Comparison of ENCODE assay signal across 8 cellular contexts in the genomic region with DNA sequence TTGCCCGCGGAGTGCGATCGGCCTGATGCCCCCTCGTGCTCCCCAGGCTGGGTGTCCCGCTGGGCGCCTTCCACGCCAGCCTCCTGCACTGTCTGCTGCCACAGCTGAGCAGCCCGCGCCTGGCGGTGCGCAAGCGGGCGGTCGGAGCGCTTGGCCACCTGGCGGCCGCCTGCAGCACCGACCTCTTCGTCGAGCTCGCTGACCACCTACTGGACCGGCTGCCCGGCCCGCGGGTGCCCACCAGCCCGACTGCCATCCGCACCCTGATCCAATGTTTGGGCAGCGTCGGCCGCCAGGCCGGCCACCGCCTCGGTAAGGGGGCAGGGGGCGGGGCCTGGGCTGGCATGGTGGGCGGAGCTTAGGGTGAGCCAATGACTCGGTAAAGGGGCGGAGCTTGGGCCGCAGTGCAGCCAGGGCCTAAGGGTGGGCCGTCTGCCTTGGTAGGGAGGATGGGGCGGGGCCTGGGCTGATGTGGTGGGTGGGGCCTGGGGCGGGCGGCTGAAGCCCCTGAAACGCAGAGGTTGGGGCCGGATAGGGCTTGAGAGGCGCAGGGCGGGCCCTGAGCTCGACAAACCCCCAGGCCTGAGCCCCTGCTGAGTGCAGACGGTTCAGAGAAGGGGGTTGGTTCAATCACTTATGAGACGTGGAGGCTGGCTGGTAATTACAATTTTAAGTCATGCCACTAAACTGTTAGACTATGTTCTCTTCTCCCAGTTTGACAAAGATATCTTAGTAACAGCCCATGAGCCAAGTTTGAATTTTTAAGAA. TPM values are rescaled to one million over a fixed set of nuclear protein-coding genes. Genes with fewer than 3 reads are reported as not detected.
A peak's percentile ranks its signal among the peaks of the same experiment; 100 is the strongest.
DNase-seq lines count a peak whose midpoint lies in the region; ATAC-seq, FAIRE-seq and TF ChIP-seq lines count a peak whose summit lies in the region.

No MANE protein-coding gene starts in this region.

- TF ChIP-seq POLR2A in GM12891 (IDR thresholded peaks at IDR 0.05; ENCODE audit: low read depth, low read length), result no peak
- peak in 1 of 3 donors; percentile 27 for TF ChIP-seq POLR2A in spleen (IDR thresholded peaks at IDR 0.05)

- 0 to 2% (median 0%) methylated on average over 21 to 50 of the region's 50 CpGs for WGBS in spleen, 5 donors

- TF ChIP-seq CTCF in WTC11 (IDR thresholded peaks at IDR 0.05) (peak; percentile 59), cardiac fibroblast (IDR thresholded peaks at IDR 0.05; ENCODE audit: low read depth, low read length) (peak; percentile 52), spleen (IDR thresholded peaks at IDR 0.05 in 8 of 11, conservative IDR thresholded peaks at IDR 0.05 in 3 of 11) (peak; percentile 78 to 93 (median 87))

- POLR2A ChIA-PET in WTC11 (lab: Charles Lee), result interaction anchor here (0.6 to 1.2 kb wide), 5 partner anchors 14 to 115 kb away, joined by 3 to 6 read pairs (median 3); a partner anchor contains a TSS

- peaks cover 13% of the 10 kb centered on the region for H3K4me1 Mint-ChIP-seq in WTC11

- H3K9me3 Mint-ChIP-seq in WTC11, result no peaks in the 10 kb centered on the region

- DNase-seq in GM12891 (ENCODE audit: insufficient read length, low spot score) (peak; percentile 99), NCI-H146 treated with DMSO at 0.1 percent for 48 hours (lab: John Stamatoyannopoulos, UW; ENCODE audit: unreplicated experiment) (peak; percentile 58), WTC11 (ENCODE audit: low spot score) (peak; percentile 99), cardiac fibroblast (ENCODE audit: low read depth in 2 of 2) (peak; percentile 89 to 94), spleen (peak; percentile 97), SHP77 treated with DMSO at 0.1 percent for 48 hours (lab: John Stamatoyannopoulos, UW) (no peak)

- intact Hi-C loops in spleen (cut with DNase I; ENCODE audit: low total_unique reads), result no loop called here

- no peaks in the 10 kb centered on the region; the same call in 1 of the 2 replicates for H3K27me3 Mint-ChIP-seq in WTC11 (ENCODE audit: low read depth)

- peak; percentile 95 for FAIRE-seq in GM12891 (lab: Jason Lieb, UNC)
- FAIRE-seq in islet of Langerhans (lab: Jason Lieb, UNC), result peak; percentile 70

- H3K4me3 ChIP-seq in cardiac fibroblast (replicated peaks in 1 of 2; ENCODE audit: low read depth in 2 of 2, low read length in 2 of 2), result peak overlapping the region; percentile 38 to 61
- peak overlapping the region; percentile 54 to 80 (median 61) for H3K4me3 ChIP-seq in spleen

- peak overlapping the region; percentile 54 to 81 (median 75) for H3K27ac ChIP-seq in spleen

- no peaks in the 10 kb centered on the region for H3K9me3 ChIP-seq in spleen

- H3K27ac Mint-ChIP-seq in WTC11, result peak overlapping the region; percentile 63; the same call in 1 of the 2 replicates

- peak overlapping the region; percentile 61 for H3K4me3 Mint-ChIP-seq in WTC11

- H3K36me3 Mint-ChIP-seq in WTC11, result no peaks in the 10 kb centered on the region; the same call in 1 of the 2 replicates

- H3K27me3 ChIP-seq in spleen (replicated peaks in 1 of 7), result no peaks in the 10 kb centered on the region

- peaks cover 0 to 23% (median 0%) of the 10 kb centered on the region in 6 donors for H3K36me3 ChIP-seq in spleen

- CTCF ChIA-PET in WTC11 (lab: Charles Lee), result interaction anchor here (0.6 to 4.3 kb wide), 38 partner anchors 9 to 419 kb away, joined by 3 to 62 read pairs (median 4); a partner anchor contains a TSS

- H3K4me1 ChIP-seq in spleen, result peaks cover 11 to 32% (median 13%) of the 10 kb centered on the region in 6 donors

- peak; percentile 98 for ATAC-seq in HG02798 (IDR thresholded peaks at IDR 0.05; ENCODE audit: poor library complexity, unreplicated experiment)
- peak; percentile 99 for ATAC-seq in WTC11

TF ChIP-seq in GM12891, 5 proteins besides CTCF, POLR2A, EP300 and RAD21:
- no peak for TF ChIP-seq SPI1 (IDR thresholded peaks at IDR 0.05; ENCODE audit: low read depth, low read length)
- TF ChIP-seq TAF1 (IDR thresholded peaks at IDR 0.05; ENCODE audit: low read depth, low read length), result no peak

TF ChIP-seq in WTC11, 78 proteins besides CTCF, POLR2A, EP300 and RAD21 (continues in another document):
- TF ChIP-seq CREB1 (CRISPR knock-in tag; IDR thresholded peaks at IDR 0.05) (no peak), SP1 (CRISPR knock-in tag; conservative IDR thresholded peaks at IDR 0.05) (0 out of 2 replicates have a peak, but pooled peaks have one; percentile 53), CREM (CRISPR knock-in tag; IDR thresholded peaks at IDR 0.05) (0 out of 2 replicates have a peak, but pooled peaks have one; percentile 41), JAZF1 (CRISPR knock-in tag; IDR thresholded peaks at IDR 0.05) (no peak), HMGA2 (CRISPR knock-in tag; IDR thresholded peaks at IDR 0.05) (no peak), RORB (CRISPR knock-in tag; IDR thresholded peaks at IDR 0.05) (no peak), JUN (CRISPR knock-in tag; IDR thresholded peaks at IDR 0.05) (no peak), ETV6 (CRISPR knock-in tag; IDR thresholded peaks at IDR 0.05) (no peak; the same call in 1 of the 2 replicates), ESRRA (CRISPR knock-in tag; IDR thresholded peaks at IDR 0.05; ENCODE audit: borderline replicate concordance) (peak; percentile 69; the same call in 1 of the 2 replicates), SMAD4 (CRISPR knock-in tag; IDR thresholded peaks at IDR 0.05) (no peak), ZNF423 (CRISPR knock-in tag; IDR thresholded peaks at IDR 0.05) (peak; percentile 70), RELA (CRISPR knock-in tag; IDR thresholded peaks at IDR 0.05; ENCODE audit: borderline replicate concordance) (no peak), PRRX2 (CRISPR knock-in tag; IDR thresholded peaks at IDR 0.05) (no peak), KAT7 (CRISPR knock-in tag; IDR thresholded peaks at IDR 0.05; ENCODE audit: borderline replicate concordance) (0 out of 2 replicates have a peak, but pooled peaks have one; percentile 40), CBFB (CRISPR knock-in tag; IDR thresholded peaks at IDR 0.05; ENCODE audit: low read depth) (no peak), TEAD1 (CRISPR knock-in tag; IDR thresholded peaks at IDR 0.05) (0 out of 2 replicates have a peak, but pooled peaks have one; percentile 42)
- TF ChIP-seq, protein P1, sequence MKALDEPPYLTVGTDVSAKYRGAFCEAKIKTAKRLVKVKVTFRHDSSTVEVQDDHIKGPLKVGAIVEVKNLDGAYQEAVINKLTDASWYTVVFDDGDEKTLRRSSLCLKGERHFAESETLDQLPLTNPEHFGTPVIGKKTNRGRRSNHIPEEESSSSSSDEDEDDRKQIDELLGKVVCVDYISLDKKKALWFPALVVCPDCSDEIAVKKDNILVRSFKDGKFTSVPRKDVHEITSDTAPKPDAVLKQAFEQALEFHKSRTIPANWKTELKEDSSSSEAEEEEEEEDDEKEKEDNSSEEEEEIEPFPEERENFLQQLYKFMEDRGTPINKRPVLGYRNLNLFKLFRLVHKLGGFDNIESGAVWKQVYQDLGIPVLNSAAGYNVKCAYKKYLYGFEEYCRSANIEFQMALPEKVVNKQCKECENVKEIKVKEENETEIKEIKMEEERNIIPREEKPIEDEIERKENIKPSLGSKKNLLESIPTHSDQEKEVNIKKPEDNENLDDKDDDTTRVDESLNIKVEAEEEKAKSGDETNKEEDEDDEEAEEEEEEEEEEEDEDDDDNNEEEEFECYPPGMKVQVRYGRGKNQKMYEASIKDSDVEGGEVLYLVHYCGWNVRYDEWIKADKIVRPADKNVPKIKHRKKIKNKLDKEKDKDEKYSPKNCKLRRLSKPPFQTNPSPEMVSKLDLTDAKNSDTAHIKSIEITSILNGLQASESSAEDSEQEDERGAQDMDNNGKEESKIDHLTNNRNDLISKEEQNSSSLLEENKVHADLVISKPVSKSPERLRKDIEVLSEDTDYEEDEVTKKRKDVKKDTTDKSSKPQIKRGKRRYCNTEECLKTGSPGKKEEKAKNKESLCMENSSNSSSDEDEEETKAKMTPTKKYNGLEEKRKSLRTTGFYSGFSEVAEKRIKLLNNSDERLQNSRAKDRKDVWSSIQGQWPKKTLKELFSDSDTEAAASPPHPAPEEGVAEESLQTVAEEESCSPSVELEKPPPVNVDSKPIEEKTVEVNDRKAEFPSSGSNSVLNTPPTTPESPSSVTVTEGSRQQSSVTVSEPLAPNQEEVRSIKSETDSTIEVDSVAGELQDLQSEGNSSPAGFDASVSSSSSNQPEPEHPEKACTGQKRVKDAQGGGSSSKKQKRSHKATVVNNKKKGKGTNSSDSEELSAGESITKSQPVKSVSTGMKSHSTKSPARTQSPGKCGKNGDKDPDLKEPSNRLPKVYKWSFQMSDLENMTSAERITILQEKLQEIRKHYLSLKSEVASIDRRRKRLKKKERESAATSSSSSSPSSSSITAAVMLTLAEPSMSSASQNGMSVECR (CRISPR knock-in tag; IDR thresholded peaks at IDR 0.05; ENCODE audit: borderline replicate concordance), result peak; percentile 45; the same call in 1 of the 2 replicates
- TF ChIP-seq, protein P2, sequence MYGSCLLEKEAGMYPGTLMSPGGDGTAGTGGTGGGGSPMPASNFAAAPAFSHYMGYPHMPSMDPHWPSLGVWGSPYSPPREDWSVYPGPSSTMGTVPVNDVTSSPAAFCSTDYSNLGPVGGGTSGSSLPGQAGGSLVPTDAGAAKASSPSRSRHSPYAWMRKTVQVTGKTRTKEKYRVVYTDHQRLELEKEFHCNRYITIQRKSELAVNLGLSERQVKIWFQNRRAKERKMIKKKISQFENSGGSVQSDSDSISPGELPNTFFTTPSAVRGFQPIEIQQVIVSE (CRISPR knock-in tag; IDR thresholded peaks at IDR 0.05; ENCODE audit: borderline replicate concordance), result no peak
- TF ChIP-seq, protein P3, sequence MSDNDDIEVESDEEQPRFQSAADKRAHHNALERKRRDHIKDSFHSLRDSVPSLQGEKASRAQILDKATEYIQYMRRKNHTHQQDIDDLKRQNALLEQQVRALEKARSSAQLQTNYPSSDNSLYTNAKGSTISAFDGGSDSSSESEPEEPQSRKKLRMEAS (CRISPR knock-in tag; IDR thresholded peaks at IDR 0.05), result peak; percentile 47; the same call in 1 of the 2 replicates

RNA-seq across cellular contexts. Expression of a gene that starts 13.7 kb away (rescaled TPM):
- 0.27 TPM for polyA plus RNA-seq in GM12891 (2012; ENCODE audit: low read depth, missing spikeins)
- total RNA-seq in WTC11 (2021) (13.7 to 15.4 TPM (median 14.3 TPM) in 3 replicates), spleen (10 to 100 TPM in 1 of 7 donors, 1 to 10 TPM in 6; 4.0 to 12.2 (median 8.0) TPM)
- polyA plus RNA-seq in spleen, result 1 to 10 TPM in 1 of 3 donors, under 1 TPM in 2; 0.78 to 2.6 (median 0.88) TPM

RNA-seq across cellular contexts. Expression of a gene that starts 31.2 kb away (rescaled TPM):
- polyA plus RNA-seq in GM12891 (2012; ENCODE audit: low read depth, missing spikeins), result 5,644 TPM
- total RNA-seq in WTC11 (2021) (1,643 to 1,831 TPM (median 1,818 TPM) in 3 replicates), spleen (1,000 to 10,000 TPM in 6 of 7 donors, 100 to 1,000 TPM in 1; 911 to 1,835 (median 1,346) TPM)
- 1,000 to 10,000 TPM; 3,289 to 6,164 (median 6,022) TPM for polyA plus RNA-seq in spleen

RNA-seq across cellular contexts. Expression of a gene that starts 51.1 kb away (rescaled TPM):
- polyA plus RNA-seq in GM12891 (2012; ENCODE audit: low read depth, missing spikeins), result 0.41 TPM
- total RNA-seq in WTC11 (2021) (0.17 TPM in 1 of 3 replicates, not detected in the others), spleen (1 to 10 TPM in 5 of 7 donors, under 1 TPM in 2; 0.56 to 3.8 (median 2.4) TPM)
- 1 to 10 TPM in 1 of 3 donors, under 1 TPM in 2; 0.29 to 1.6 (median 0.59) TPM for polyA plus RNA-seq in spleen
